In genomic region chrX:69309074-69309792, GRCh38 we compare ENCODE assay signal across 1 cellular context.
TF ChIP-seq lines count a peak whose summit lies in the region.

No MANE protein-coding gene starts in this region.

TF ChIP-seq in HEK293, 187 proteins besides CTCF, POLR2A, EP300 and RAD21 (continued from another document and continues in another):
- TF ChIP-seq OSR2 (tag by site-specific recombination; IDR thresholded peaks at IDR 0.05) (0 out of 2 replicates have a peak, but pooled peaks have one; percentile 23), ZNF223 (tag by site-specific recombination; IDR thresholded peaks at IDR 0.05) (no peak), ZNF747 (tag by site-specific recombination; IDR thresholded peaks at IDR 0.05) (no peak), ZIC2 (tag by site-specific recombination; IDR thresholded peaks at IDR 0.05) (peak; percentile 90), ZNF121 (tag by site-specific recombination; IDR thresholded peaks at IDR 0.05) (no peak), ZNF658 (tag by site-specific recombination; IDR thresholded peaks at IDR 0.05) (no peak), ZNF549 (tag by site-specific recombination; IDR thresholded peaks at IDR 0.05) (no peak), SCRT1 (tag by site-specific recombination; IDR thresholded peaks at IDR 0.05; ENCODE audit: borderline replicate concordance) (no peak), ZNF558 (tag by site-specific recombination; IDR thresholded peaks at IDR 0.05) (no peak), KLF10 (tag by site-specific recombination; IDR thresholded peaks at IDR 0.05) (no peak), TCF7L2 (IDR thresholded peaks at IDR 0.05; ENCODE audit: borderline replicate concordance, low read depth, low read length) (no peak), ZBTB20 (tag by site-specific recombination; IDR thresholded peaks at IDR 0.05) (0 out of 2 replicates have a peak, but pooled peaks have one; percentile 21), ZNF132 (tag by site-specific recombination; IDR thresholded peaks at IDR 0.05; ENCODE audit: borderline replicate concordance) (no peak), ZNF248 (tag by site-specific recombination; IDR thresholded peaks at IDR 0.05) (no peak), ZNF335 (tag by site-specific recombination; conservative IDR thresholded peaks at IDR 0.05) (no peak), ZNF148 (tag by site-specific recombination; IDR thresholded peaks at IDR 0.05; ENCODE audit: borderline replicate concordance) (no peak), ZNF768 (tag by site-specific recombination; IDR thresholded peaks at IDR 0.05) (no peak), ZBTB8A (tag by site-specific recombination; IDR thresholded peaks at IDR 0.05) (peak; percentile 87), ZNF707 (tag by site-specific recombination; IDR thresholded peaks at IDR 0.05) (no peak), ZNF221 (tag by site-specific recombination; IDR thresholded peaks at IDR 0.05; ENCODE audit: borderline replicate concordance) (no peak), FEZF1 (tag by site-specific recombination; IDR thresholded peaks at IDR 0.05) (peak; percentile 35; the same call in 1 of the 2 replicates), ZBTB48 (tag by site-specific recombination; IDR thresholded peaks at IDR 0.05) (peak; percentile 44; the same call in 1 of the 2 replicates), ZNF114 (tag by site-specific recombination; IDR thresholded peaks at IDR 0.05) (no peak), ZNF626 (tag by site-specific recombination; IDR thresholded peaks at IDR 0.05) (no peak), EGR2 (tag by site-specific recombination; IDR thresholded peaks at IDR 0.05; ENCODE audit: low read depth) (no peak), ZNF146 (tag by site-specific recombination; IDR thresholded peaks at IDR 0.05) (no peak), ZNF488 (tag by site-specific recombination; IDR thresholded peaks at IDR 0.05) (no peak), ZNF404 (tag by site-specific recombination; IDR thresholded peaks at IDR 0.05) (no peak), ZBTB6 (tag by site-specific recombination; IDR thresholded peaks at IDR 0.05) (no peak)
- TF ChIP-seq, protein P1, sequence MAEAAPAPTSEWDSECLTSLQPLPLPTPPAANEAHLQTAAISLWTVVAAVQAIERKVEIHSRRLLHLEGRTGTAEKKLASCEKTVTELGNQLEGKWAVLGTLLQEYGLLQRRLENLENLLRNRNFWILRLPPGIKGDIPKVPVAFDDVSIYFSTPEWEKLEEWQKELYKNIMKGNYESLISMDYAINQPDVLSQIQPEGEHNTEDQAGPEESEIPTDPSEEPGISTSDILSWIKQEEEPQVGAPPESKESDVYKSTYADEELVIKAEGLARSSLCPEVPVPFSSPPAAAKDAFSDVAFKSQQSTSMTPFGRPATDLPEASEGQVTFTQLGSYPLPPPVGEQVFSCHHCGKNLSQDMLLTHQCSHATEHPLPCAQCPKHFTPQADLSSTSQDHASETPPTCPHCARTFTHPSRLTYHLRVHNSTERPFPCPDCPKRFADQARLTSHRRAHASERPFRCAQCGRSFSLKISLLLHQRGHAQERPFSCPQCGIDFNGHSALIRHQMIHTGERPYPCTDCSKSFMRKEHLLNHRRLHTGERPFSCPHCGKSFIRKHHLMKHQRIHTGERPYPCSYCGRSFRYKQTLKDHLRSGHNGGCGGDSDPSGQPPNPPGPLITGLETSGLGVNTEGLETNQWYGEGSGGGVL (tag by site-specific recombination; IDR thresholded peaks at IDR 0.05), result no peak
- TF ChIP-seq, protein P2, sequence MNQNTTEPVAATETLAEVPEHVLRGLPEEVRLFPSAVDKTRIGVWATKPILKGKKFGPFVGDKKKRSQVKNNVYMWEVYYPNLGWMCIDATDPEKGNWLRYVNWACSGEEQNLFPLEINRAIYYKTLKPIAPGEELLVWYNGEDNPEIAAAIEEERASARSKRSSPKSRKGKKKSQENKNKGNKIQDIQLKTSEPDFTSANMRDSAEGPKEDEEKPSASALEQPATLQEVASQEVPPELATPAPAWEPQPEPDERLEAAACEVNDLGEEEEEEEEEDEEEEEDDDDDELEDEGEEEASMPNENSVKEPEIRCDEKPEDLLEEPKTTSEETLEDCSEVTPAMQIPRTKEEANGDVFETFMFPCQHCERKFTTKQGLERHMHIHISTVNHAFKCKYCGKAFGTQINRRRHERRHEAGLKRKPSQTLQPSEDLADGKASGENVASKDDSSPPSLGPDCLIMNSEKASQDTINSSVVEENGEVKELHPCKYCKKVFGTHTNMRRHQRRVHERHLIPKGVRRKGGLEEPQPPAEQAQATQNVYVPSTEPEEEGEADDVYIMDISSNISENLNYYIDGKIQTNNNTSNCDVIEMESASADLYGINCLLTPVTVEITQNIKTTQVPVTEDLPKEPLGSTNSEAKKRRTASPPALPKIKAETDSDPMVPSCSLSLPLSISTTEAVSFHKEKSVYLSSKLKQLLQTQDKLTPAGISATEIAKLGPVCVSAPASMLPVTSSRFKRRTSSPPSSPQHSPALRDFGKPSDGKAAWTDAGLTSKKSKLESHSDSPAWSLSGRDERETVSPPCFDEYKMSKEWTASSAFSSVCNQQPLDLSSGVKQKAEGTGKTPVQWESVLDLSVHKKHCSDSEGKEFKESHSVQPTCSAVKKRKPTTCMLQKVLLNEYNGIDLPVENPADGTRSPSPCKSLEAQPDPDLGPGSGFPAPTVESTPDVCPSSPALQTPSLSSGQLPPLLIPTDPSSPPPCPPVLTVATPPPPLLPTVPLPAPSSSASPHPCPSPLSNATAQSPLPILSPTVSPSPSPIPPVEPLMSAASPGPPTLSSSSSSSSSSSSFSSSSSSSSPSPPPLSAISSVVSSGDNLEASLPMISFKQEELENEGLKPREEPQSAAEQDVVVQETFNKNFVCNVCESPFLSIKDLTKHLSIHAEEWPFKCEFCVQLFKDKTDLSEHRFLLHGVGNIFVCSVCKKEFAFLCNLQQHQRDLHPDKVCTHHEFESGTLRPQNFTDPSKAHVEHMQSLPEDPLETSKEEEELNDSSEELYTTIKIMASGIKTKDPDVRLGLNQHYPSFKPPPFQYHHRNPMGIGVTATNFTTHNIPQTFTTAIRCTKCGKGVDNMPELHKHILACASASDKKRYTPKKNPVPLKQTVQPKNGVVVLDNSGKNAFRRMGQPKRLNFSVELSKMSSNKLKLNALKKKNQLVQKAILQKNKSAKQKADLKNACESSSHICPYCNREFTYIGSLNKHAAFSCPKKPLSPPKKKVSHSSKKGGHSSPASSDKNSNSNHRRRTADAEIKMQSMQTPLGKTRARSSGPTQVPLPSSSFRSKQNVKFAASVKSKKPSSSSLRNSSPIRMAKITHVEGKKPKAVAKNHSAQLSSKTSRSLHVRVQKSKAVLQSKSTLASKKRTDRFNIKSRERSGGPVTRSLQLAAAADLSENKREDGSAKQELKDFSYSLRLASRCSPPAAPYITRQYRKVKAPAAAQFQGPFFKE (tag by site-specific recombination; IDR thresholded peaks at IDR 0.05; ENCODE audit: borderline replicate concordance), result no peak
- TF ChIP-seq, protein P3, sequence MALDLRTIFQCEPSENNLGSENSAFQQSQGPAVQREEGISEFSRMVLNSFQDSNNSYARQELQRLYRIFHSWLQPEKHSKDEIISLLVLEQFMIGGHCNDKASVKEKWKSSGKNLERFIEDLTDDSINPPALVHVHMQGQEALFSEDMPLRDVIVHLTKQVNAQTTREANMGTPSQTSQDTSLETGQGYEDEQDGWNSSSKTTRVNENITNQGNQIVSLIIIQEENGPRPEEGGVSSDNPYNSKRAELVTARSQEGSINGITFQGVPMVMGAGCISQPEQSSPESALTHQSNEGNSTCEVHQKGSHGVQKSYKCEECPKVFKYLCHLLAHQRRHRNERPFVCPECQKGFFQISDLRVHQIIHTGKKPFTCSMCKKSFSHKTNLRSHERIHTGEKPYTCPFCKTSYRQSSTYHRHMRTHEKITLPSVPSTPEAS (tag by site-specific recombination; IDR thresholded peaks at IDR 0.05), result no peak
- TF ChIP-seq, protein P4, sequence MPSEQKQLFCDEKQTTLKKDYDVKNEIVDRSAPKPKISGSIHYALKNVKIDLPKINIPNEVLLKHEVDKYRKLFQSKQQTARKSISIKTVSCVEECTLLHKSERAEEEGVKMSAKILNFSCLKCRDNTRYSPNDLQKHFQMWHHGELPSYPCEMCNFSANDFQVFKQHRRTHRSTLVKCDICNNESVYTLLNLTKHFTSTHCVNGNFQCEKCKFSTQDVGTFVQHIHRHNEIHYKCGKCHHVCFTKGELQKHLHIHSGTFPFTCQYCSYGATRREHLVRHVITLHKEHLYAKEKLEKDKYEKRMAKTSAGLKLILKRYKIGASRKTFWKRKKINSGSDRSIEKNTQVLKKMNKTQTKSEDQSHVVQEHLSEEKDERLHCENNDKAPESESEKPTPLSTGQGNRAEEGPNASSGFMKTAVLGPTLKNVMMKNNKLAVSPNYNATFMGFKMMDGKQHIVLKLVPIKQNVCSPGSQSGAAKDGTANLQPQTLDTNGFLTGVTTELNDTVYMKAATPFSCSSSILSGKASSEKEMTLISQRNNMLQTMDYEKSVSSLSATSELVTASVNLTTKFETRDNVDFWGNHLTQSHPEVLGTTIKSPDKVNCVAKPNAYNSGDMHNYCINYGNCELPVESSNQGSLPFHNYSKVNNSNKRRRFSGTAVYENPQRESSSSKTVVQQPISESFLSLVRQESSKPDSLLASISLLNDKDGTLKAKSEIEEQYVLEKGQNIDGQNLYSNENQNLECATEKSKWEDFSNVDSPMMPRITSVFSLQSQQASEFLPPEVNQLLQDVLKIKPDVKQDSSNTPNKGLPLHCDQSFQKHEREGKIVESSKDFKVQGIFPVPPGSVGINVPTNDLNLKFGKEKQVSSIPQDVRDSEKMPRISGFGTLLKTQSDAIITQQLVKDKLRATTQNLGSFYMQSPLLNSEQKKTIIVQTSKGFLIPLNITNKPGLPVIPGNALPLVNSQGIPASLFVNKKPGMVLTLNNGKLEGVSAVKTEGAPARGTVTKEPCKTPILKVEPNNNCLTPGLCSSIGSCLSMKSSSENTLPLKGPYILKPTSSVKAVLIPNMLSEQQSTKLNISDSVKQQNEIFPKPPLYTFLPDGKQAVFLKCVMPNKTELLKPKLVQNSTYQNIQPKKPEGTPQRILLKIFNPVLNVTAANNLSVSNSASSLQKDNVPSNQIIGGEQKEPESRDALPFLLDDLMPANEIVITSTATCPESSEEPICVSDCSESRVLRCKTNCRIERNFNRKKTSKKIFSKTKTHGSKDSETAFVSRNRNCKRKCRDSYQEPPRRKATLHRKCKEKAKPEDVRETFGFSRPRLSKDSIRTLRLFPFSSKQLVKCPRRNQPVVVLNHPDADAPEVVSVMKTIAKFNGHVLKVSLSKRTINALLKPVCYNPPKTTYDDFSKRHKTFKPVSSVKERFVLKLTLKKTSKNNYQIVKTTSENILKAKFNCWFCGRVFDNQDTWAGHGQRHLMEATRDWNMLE (tag by site-specific recombination; conservative IDR thresholded peaks at IDR 0.05; ENCODE audit: low read depth), result no peak
- TF ChIP-seq, protein P5, sequence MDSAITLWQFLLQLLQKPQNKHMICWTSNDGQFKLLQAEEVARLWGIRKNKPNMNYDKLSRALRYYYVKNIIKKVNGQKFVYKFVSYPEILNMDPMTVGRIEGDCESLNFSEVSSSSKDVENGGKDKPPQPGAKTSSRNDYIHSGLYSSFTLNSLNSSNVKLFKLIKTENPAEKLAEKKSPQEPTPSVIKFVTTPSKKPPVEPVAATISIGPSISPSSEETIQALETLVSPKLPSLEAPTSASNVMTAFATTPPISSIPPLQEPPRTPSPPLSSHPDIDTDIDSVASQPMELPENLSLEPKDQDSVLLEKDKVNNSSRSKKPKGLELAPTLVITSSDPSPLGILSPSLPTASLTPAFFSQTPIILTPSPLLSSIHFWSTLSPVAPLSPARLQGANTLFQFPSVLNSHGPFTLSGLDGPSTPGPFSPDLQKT (IDR thresholded peaks at IDR 0.05; ENCODE audit: borderline replicate concordance, low read depth, low read length), result no peak
- TF ChIP-seq, protein P6, sequence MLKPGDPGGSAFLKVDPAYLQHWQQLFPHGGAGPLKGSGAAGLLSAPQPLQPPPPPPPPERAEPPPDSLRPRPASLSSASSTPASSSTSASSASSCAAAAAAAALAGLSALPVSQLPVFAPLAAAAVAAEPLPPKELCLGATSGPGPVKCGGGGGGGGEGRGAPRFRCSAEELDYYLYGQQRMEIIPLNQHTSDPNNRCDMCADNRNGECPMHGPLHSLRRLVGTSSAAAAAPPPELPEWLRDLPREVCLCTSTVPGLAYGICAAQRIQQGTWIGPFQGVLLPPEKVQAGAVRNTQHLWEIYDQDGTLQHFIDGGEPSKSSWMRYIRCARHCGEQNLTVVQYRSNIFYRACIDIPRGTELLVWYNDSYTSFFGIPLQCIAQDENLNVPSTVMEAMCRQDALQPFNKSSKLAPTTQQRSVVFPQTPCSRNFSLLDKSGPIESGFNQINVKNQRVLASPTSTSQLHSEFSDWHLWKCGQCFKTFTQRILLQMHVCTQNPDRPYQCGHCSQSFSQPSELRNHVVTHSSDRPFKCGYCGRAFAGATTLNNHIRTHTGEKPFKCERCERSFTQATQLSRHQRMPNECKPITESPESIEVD (tag by site-specific recombination; IDR thresholded peaks at IDR 0.05), result peak; percentile 80; the same call in 1 of the 2 replicates
